Comparison of ENCODE assay signal across 10 cellular contexts in genomic region chr18:45161850-45162249, GRCh38.
DNase-seq lines count a peak whose midpoint lies in the region; ATAC-seq lines count a peak whose summit lies in the region.
"Had no signal": no experiment of that assay in that cellular context is flagged by ENCODE, and none has a peak within 500 bp of the region (broad histone marks: within the 10 kb centered on the region; RNA-seq: fewer than 3 reads in every experiment).

No MANE protein-coding gene starts in this region.

- peaks cover 14 to 22% (median 21%) of the 10 kb centered on the region in 3 donors for H3K4me1 Mint-ChIP-seq in naive B cell
- H3K4me1 Mint-ChIP-seq: endodermal cell had no signal

- ATAC-seq in GM19025 (IDR thresholded peaks at IDR 0.05; ENCODE audit: low read depth, unreplicated experiment) (peak; percentile 76), GM21825 (IDR thresholded peaks at IDR 0.05; ENCODE audit: unreplicated experiment) (peak; percentile 72), HG03469 (IDR thresholded peaks at IDR 0.05; ENCODE audit: unreplicated experiment) (peak; percentile 85), naive B cell (ENCODE audit: low read depth in 2 of 2) (peak; percentile 85)

- H3K9me3 Mint-ChIP-seq in naive B cell = no peaks in the 10 kb centered on the region
- H3K9me3 Mint-ChIP-seq: endodermal cell had no signal

- peaks cover 0 to 16% (median 0%) of the 10 kb centered on the region in 3 donors for H3K27me3 Mint-ChIP-seq in naive B cell

- H3K4me3 Mint-ChIP-seq in naive B cell = peak overlapping the region in 2 of 8 donors; percentile 4 to 57
- H3K4me3 Mint-ChIP-seq: endodermal cell had no signal

- DNase-seq in naive B cell (peak; percentile 21), DMS 273 (lab: John Stamatoyannopoulos, UW; ENCODE audit: unreplicated experiment) (no peak), GDM1 (lab: John Stamatoyannopoulos, UW) (no peak)
- DNase-seq in activated effector memory CD4-positive, alpha-beta T cell treated with anti-CD3 and anti-CD28 coated beads, Interleukin-2, amount 50 U/mL, for 16 hours = no peak
- DNase-seq: activated T-cell treated with anti-CD3 and anti-CD28 coated beads for 4 hours, endodermal cell, NCI-H1417 had no signal

- H3K36me3 Mint-ChIP-seq in naive B cell = no peaks in the 10 kb centered on the region

- peak overlapping the region in 3 of 6 donors; percentile 40 to 89 (median 82) for H3K27ac Mint-ChIP-seq in naive B cell
- H3K27ac Mint-ChIP-seq: endodermal cell had no signal
